Comparison of ENCODE assay signal across 1 cellular context in the genomic region with DNA sequence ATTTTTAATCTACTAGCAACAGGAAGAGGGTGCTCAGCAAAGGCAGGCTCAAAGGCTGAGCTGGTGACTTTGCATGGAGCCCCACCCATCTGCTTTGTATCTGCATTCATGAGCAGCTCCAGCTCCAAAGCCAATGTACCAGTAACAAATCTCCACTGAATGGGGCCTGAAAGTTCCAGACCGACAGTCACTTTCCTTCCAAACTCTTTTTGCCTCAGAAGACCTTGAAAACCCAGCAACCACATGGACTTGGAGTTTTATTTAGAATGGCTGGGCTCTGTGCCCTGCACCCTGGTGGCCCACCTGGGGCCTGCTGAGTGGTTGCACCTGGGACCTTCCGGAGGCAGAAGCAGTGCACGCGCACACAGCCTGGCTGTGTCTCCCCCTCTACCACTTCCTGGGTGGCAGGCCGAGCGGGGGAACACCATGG.
TF ChIP-seq lines count a peak whose summit lies in the region.

No MANE protein-coding gene starts in this region.

TF ChIP-seq in SK-N-SH, 30 proteins besides CTCF, POLR2A, EP300 and RAD21:
- TF ChIP-seq POLR2AphosphoS5 (IDR thresholded peaks at IDR 0.05; ENCODE audit: low read depth, low read length) (no peak), FOXJ3 (CRISPR knock-in tag; IDR thresholded peaks at IDR 0.05) (no peak), PBX3 (IDR thresholded peaks at IDR 0.05) (no peak), SMC3 (IDR thresholded peaks at IDR 0.05; ENCODE audit: low read depth, low read length) (no peak), NFIC (IDR thresholded peaks at IDR 0.05; ENCODE audit: borderline replicate concordance) (no peak), GABPA (IDR thresholded peaks at IDR 0.05; ENCODE audit: low read depth) (no peak), CHD2 (IDR thresholded peaks at IDR 0.05; ENCODE audit: low read length, partially characterized antibody) (no peak), YY1 (IDR thresholded peaks at IDR 0.05; ENCODE audit: low read depth) (no peak), SIN3A (IDR thresholded peaks at IDR 0.05; ENCODE audit: borderline replicate concordance, low read depth, low read length) (no peak), MXI1 (IDR thresholded peaks at IDR 0.05; ENCODE audit: low read depth, low read length) (no peak), RCOR1 (IDR thresholded peaks at IDR 0.05; ENCODE audit: low read length) (no peak), FOXM1 (IDR thresholded peaks at IDR 0.05; ENCODE audit: low read depth) (no peak), IRF3 (IDR thresholded peaks at IDR 0.05; ENCODE audit: low read depth, low read length) (no peak), FOSL2 (IDR thresholded peaks at IDR 0.05; ENCODE audit: borderline replicate concordance, low read depth) (no peak), ELF1 (IDR thresholded peaks at IDR 0.05) (no peak)
- TF ChIP-seq, protein P1, sequence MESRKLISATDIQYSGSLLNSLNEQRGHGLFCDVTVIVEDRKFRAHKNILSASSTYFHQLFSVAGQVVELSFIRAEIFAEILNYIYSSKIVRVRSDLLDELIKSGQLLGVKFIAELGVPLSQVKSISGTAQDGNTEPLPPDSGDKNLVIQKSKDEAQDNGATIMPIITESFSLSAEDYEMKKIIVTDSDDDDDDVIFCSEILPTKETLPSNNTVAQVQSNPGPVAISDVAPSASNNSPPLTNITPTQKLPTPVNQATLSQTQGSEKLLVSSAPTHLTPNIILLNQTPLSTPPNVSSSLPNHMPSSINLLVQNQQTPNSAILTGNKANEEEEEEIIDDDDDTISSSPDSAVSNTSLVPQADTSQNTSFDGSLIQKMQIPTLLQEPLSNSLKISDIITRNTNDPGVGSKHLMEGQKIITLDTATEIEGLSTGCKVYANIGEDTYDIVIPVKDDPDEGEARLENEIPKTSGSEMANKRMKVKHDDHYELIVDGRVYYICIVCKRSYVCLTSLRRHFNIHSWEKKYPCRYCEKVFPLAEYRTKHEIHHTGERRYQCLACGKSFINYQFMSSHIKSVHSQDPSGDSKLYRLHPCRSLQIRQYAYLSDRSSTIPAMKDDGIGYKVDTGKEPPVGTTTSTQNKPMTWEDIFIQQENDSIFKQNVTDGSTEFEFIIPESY (IDR thresholded peaks at IDR 0.05; ENCODE audit: borderline replicate concordance, low read depth): no peak
- TF ChIP-seq, protein P2, sequence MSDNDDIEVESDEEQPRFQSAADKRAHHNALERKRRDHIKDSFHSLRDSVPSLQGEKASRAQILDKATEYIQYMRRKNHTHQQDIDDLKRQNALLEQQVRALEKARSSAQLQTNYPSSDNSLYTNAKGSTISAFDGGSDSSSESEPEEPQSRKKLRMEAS (IDR thresholded peaks at IDR 0.05; ENCODE audit: low read depth): no peak
- TF ChIP-seq, protein P3, sequence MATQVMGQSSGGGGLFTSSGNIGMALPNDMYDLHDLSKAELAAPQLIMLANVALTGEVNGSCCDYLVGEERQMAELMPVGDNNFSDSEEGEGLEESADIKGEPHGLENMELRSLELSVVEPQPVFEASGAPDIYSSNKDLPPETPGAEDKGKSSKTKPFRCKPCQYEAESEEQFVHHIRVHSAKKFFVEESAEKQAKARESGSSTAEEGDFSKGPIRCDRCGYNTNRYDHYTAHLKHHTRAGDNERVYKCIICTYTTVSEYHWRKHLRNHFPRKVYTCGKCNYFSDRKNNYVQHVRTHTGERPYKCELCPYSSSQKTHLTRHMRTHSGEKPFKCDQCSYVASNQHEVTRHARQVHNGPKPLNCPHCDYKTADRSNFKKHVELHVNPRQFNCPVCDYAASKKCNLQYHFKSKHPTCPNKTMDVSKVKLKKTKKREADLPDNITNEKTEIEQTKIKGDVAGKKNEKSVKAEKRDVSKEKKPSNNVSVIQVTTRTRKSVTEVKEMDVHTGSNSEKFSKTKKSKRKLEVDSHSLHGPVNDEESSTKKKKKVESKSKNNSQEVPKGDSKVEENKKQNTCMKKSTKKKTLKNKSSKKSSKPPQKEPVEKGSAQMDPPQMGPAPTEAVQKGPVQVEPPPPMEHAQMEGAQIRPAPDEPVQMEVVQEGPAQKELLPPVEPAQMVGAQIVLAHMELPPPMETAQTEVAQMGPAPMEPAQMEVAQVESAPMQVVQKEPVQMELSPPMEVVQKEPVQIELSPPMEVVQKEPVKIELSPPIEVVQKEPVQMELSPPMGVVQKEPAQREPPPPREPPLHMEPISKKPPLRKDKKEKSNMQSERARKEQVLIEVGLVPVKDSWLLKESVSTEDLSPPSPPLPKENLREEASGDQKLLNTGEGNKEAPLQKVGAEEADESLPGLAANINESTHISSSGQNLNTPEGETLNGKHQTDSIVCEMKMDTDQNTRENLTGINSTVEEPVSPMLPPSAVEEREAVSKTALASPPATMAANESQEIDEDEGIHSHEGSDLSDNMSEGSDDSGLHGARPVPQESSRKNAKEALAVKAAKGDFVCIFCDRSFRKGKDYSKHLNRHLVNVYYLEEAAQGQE (IDR thresholded peaks at IDR 0.05; ENCODE audit: low read depth, low read length): no peak
TF ChIP-seq in SK-N-SH: peak in this region for 0.
